ENCODE assay signal across 9 cellular contexts in the genomic region with DNA sequence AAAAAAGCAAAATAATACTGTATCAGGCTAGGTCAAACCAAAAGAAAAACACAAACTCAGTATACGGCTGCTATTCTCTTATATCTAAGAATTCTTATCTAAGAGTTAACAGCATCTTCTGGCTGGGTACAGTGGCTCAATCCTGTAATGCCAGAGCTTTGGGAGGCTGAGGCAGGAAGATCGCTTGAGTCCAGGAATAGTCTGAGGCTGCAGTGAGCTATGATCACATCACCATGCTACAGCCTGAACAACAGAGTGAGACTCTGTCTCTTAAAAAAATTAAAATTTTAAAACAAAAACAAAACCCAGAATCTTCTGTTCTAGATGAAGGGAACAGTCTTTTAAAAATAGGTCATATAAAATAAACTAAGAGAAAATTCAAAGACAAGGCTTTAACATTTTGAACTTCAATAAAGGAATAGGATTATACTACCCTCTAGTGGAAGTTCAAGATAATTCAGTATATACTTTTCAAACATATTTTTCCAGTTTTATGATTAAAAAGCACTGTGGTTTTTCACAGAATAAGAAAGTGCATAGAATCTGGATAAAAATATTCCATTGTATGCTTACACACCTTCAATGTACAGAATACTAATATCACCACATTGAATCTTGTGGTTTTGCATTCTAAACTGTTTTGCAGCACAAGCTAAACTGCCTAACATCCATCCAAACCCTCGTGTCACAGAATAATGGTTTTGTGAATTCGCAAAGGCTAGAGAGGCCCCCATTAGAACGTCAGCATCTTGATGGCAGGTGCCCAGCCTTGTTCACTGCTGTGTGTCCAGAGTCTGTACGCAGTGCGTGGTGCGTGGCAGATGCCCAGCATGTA. TPM values are rescaled to one million over a fixed set of nuclear protein-coding genes. Genes with fewer than 3 reads are reported as not detected.
DNase-seq lines count a peak whose midpoint lies in the region; ATAC-seq and TF ChIP-seq lines count a peak whose summit lies in the region.
"Had no signal": no experiment of that assay in that cellular context is flagged by ENCODE, and none has a peak within 500 bp of the region (broad histone marks: within the 10 kb centered on the region; RNA-seq: fewer than 3 reads in every experiment).

No MANE protein-coding gene starts in this region.

- H3K36me3 ChIP-seq in BE2C (no peaks in the 10 kb centered on the region), SU-DHL-6 (ENCODE audit: low read length) (peaks cover 49% of the 10 kb centered on the region; the same call in 1 of the 2 replicates), spleen (peaks cover 0 to 31% (median 0%) of the 10 kb centered on the region in 6 donors)

- H3K4me1 Mint-ChIP-seq in glutamatergic neuron (ENCODE audit: low read depth, unreplicated experiment): peaks cover 43% of the 10 kb centered on the region

- H3K27me3 ChIP-seq in BE2C: no peaks in the 10 kb centered on the region
- H3K27me3 ChIP-seq in SU-DHL-6 (ENCODE audit: low read length): no peaks in the 10 kb centered on the region
- no peaks in the 10 kb centered on the region for H3K27me3 ChIP-seq in spleen (replicated peaks in 1 of 7)

- H2AFZ ChIP-seq in SU-DHL-6 (ENCODE audit: low read depth, low read length, severe bottlenecking): no peak overlapping the region

- H3K9me3 ChIP-seq in BE2C (no peaks in the 10 kb centered on the region), SU-DHL-6 (ENCODE audit: insufficient read depth, low read length) (no peaks in the 10 kb centered on the region), spleen (no peaks in the 10 kb centered on the region)

- H3K9ac ChIP-seq in SU-DHL-6 (ENCODE audit: low read length): no peak overlapping the region

- H3K4me3 Mint-ChIP-seq in glutamatergic neuron (ENCODE audit: unreplicated experiment): peak overlapping the region; percentile 46

- ATAC-seq in GM18858 (IDR thresholded peaks at IDR 0.05; ENCODE audit: unreplicated experiment) (no peak), GM19455 (IDR thresholded peaks at IDR 0.05; ENCODE audit: unreplicated experiment) (no peak)

- peak overlapping the region; percentile 88 for H3K27ac Mint-ChIP-seq in glutamatergic neuron (ENCODE audit: unreplicated experiment)

- H3K9me3 Mint-ChIP-seq in glutamatergic neuron (ENCODE audit: unreplicated experiment): no peaks in the 10 kb centered on the region

- peaks cover 34% of the 10 kb centered on the region; the same call in 1 of the 2 replicates for H3F3A ChIP-seq in SU-DHL-6 (ENCODE audit: insufficient read depth)

- H3K9me2 ChIP-seq in SU-DHL-6 (replicated peaks; ENCODE audit: insufficient read depth, low read length): no peaks in the 10 kb centered on the region

- H3K27ac ChIP-seq in SU-DHL-6 (ENCODE audit: low read depth, low read length) (no peak overlapping the region), spleen (peak overlapping the region in 3 of 8 donors; percentile 66 to 74 (median 74))
- H3K27ac ChIP-seq: epithelial cell of prostate had no signal

- in situ Hi-C loops in KBM-7 (cut with MboI; ENCODE audit: low pct_unique_long_range_greater_than_20kb, low sequenced_read_pairs): no loop called here

- DNase-seq in BE2C: peak; percentile 11
- DNase-seq in KBM-7: peak; percentile 46
- peak; percentile 28 for DNase-seq in glutamatergic neuron
- no peak for DNase-seq in spleen
- no peak for DNase-seq in islet precursor cell

- no peak overlapping the region for H3K4me3 ChIP-seq in BE2C (ENCODE audit: low read depth, low read length)
- no peak overlapping the region for H3K4me3 ChIP-seq in SU-DHL-6 (ENCODE audit: insufficient read depth, low read length, poor library complexity, severe bottlenecking)
- no peak overlapping the region for H3K4me3 ChIP-seq in spleen

- H3K4me1 ChIP-seq in BE2C: peaks cover 32% of the 10 kb centered on the region
- peaks cover 15 to 72% (median 42%) of the 10 kb centered on the region in 6 donors for H3K4me1 ChIP-seq in spleen

- H3K4me2 ChIP-seq in SU-DHL-6 (ENCODE audit: low read depth, low read length, poor library complexity, severe bottlenecking): no peak overlapping the region

- TF ChIP-seq CTCF in BE2C (IDR thresholded peaks at IDR 0.05; ENCODE audit: low read depth, low read length): peak; percentile 28
- TF ChIP-seq CTCF in SU-DHL-6 (IDR thresholded peaks at IDR 0.05; ENCODE audit: insufficient read depth, low read length, poor library complexity, severe bottlenecking): peak; percentile 84
- TF ChIP-seq CTCF in glutamatergic neuron (IDR thresholded peaks at IDR 0.05; ENCODE audit: partially characterized antibody, unreplicated experiment): peak; percentile 82
- peak; percentile 37 to 74 (median 65) for TF ChIP-seq CTCF in spleen (IDR thresholded peaks at IDR 0.05 in 8 of 11, conservative IDR thresholded peaks at IDR 0.05 in 3 of 11)

- peaks cover 3% of the 10 kb centered on the region for H3K27me3 Mint-ChIP-seq in glutamatergic neuron (ENCODE audit: unreplicated experiment)

- peaks cover 81% of the 10 kb centered on the region for H3K79me2 ChIP-seq in SU-DHL-6 (ENCODE audit: insufficient read depth, low read length)

- no peaks in the 10 kb centered on the region for H3K36me3 Mint-ChIP-seq in glutamatergic neuron (ENCODE audit: unreplicated experiment)

- 82 to 87% (median 84%) methylated on average over 8 of the region's 8 CpGs for WGBS in spleen, 5 donors

- intact Hi-C loops in spleen (cut with DNase I; ENCODE audit: low total_unique reads): loop anchor here (10.0 kb wide), 1 partner anchor 1499 kb away; no protein-coding TSS in a partner anchor

- no peak for TF ChIP-seq POLR2A in spleen (IDR thresholded peaks at IDR 0.05)

- peaks cover 50% of the 10 kb centered on the region for H4K20me1 ChIP-seq in SU-DHL-6 (ENCODE audit: low read depth, low read length)

RNA-seq across cellular contexts. Expression of gene DTNBP1, which starts 39.3 kb away (rescaled TPM):
- polyA plus RNA-seq in BE2C (2012; ENCODE audit: insufficient read depth, insufficient read length, low read depth): 17.9 TPM
- total RNA-seq in glutamatergic neuron (ENCODE audit: unreplicated experiment) (13.2 TPM), spleen (10 to 100 TPM; 14.2 to 38.2 (median 35.3) TPM)
- polyA plus RNA-seq in spleen: 10 to 100 TPM; 21.1 to 42.2 (median 29.3) TPM

Comparison
In these comparisons a context has a peak if more than half of its experiments do, and no peak if none do; other contexts are left out.
1. DNase-seq: peak in BE2C (single experiment), KBM-7 (single experiment) and glutamatergic neuron (single experiment); none in spleen (single experiment) and islet precursor cell (single experiment).
2. CTCF ChIP-seq: peak in every context shown above with its lines; median percentile 84 in SU-DHL-6; 82 in glutamatergic neuron; 65 in spleen; 28 in BE2C.